Comparison of ENCODE assay signal across 8 cellular contexts in genomic region chr1:168224991-168225390, GRCh38. TPM values are rescaled to one million over a fixed set of nuclear protein-coding genes. Genes with fewer than 3 reads are reported as not detected.
DNase-seq lines count a peak whose midpoint lies in the region; ATAC-seq, FAIRE-seq and TF ChIP-seq lines count a peak whose summit lies in the region.

No MANE protein-coding gene starts in this region.

- H3K9me3 Mint-ChIP-seq in astrocyte (ENCODE audit: unreplicated experiment), result peaks cover 6% of the 10 kb centered on the region
- H3K9me3 Mint-ChIP-seq in naive thymus-derived CD4-positive, alpha-beta T cell, result peaks cover 0 to 7% (median 0%) of the 10 kb centered on the region in 11 donors

- H3K79me2 ChIP-seq in astrocyte (ENCODE audit: insufficient read depth, low read length), result peaks cover 41% of the 10 kb centered on the region

- H3K36me3 ChIP-seq in BLaER1 treated with 17β-estradiol and CSF1 and Interleukin-3, amounts not matched to agents 10 nM and 100 nM, result peaks cover 5 to 8% (median 7%) of the 10 kb centered on the region in 11 experiments; a peak in 21 of 22 replicates
- no peaks in the 10 kb centered on the region for H3K36me3 ChIP-seq in HUES48 (ENCODE audit: control insufficient read depth, insufficient read depth, low read length)
- no peaks in the 10 kb centered on the region for H3K36me3 ChIP-seq in astrocyte (ENCODE audit: insufficient read depth, low read length)
- H3K36me3 ChIP-seq in naive thymus-derived CD4-positive, alpha-beta T cell (ENCODE audit: control insufficient read depth in 2 of 3, insufficient read depth in 3 of 3, low read length in 3 of 3), result peaks cover 0 to 8% (median 0%) of the 10 kb centered on the region in 3 experiments

- DNase-seq in astrocyte (ENCODE audit: low read depth), result no peak
- DNase-seq in naive thymus-derived CD4-positive, alpha-beta T cell, result no peak
- DNase-seq in DMS79 (lab: John Stamatoyannopoulos, UW), result no peak
- DNase-seq in epidermal melanocyte (ENCODE audit: insufficient read length, low spot score), result no peak

- H3K27ac Mint-ChIP-seq in astrocyte (ENCODE audit: unreplicated experiment), result peak overlapping the region; percentile 81
- H3K27ac Mint-ChIP-seq in naive thymus-derived CD4-positive, alpha-beta T cell, result peak overlapping the region in 8 of 9 donors; percentile 32 to 91 (median 83)

- H3K4me2 ChIP-seq in BLaER1 treated with 17β-estradiol and CSF1 and Interleukin-3, amounts not matched to agents 10 nM and 100 nM, result peak overlapping the region; percentile 75 to 96 (median 92)
- peak overlapping the region; percentile 95 for H3K4me2 ChIP-seq in astrocyte (ENCODE audit: low read length)

- H2AFZ ChIP-seq in astrocyte (ENCODE audit: low read depth, low read length), result no peak overlapping the region

- peaks cover 6% of the 10 kb centered on the region for H3K36me3 Mint-ChIP-seq in astrocyte (ENCODE audit: low read depth, unreplicated experiment)
- H3K36me3 Mint-ChIP-seq in naive thymus-derived CD4-positive, alpha-beta T cell, result peaks cover 0 to 29% (median 6%) of the 10 kb centered on the region in 5 donors

- peaks cover 23 to 39% (median 28%) of the 10 kb centered on the region in 11 experiments for H4K20me1 ChIP-seq in BLaER1 treated with 17β-estradiol and CSF1 and Interleukin-3, amounts not matched to agents 10 nM and 100 nM
- peaks cover 20% of the 10 kb centered on the region for H4K20me1 ChIP-seq in astrocyte (ENCODE audit: insufficient read depth, low read length)

- peaks cover 4% of the 10 kb centered on the region for H3K27me3 Mint-ChIP-seq in astrocyte (ENCODE audit: low read depth, unreplicated experiment)
- peaks cover 0 to 7% (median 4%) of the 10 kb centered on the region in 5 donors for H3K27me3 Mint-ChIP-seq in naive thymus-derived CD4-positive, alpha-beta T cell

- no peak for TF ChIP-seq CTCF in astrocyte (IDR thresholded peaks at IDR 0.05; ENCODE audit: insufficient read depth, low read depth, low read length)

- peak overlapping the region; percentile 90 for H3K4me3 Mint-ChIP-seq in astrocyte (ENCODE audit: unreplicated experiment)
- peak overlapping the region; percentile 91 to 98 (median 95) for H3K4me3 Mint-ChIP-seq in naive thymus-derived CD4-positive, alpha-beta T cell

- H3K4me3 ChIP-seq in BLaER1 treated with 17β-estradiol and CSF1 and Interleukin-3, amounts not matched to agents 10 nM and 100 nM, result peak overlapping the region; percentile 79 to 99 (median 95); a peak in 18 of 20 replicates
- H3K4me3 ChIP-seq in HUES48 (ENCODE audit: low read depth, low read length) (peak overlapping the region; percentile 93; the same call in 1 of the 2 replicates), astrocyte (ENCODE audit: insufficient read depth, low read depth, low read length) (no peak overlapping the region)
- H3K4me3 ChIP-seq in naive thymus-derived CD4-positive, alpha-beta T cell (ENCODE audit: low read length), result peak overlapping the region; percentile 88

- H3K27ac ChIP-seq in BLaER1 treated with 17β-estradiol and CSF1 and Interleukin-3, amounts not matched to agents 10 nM and 100 nM, result peak overlapping the region; percentile 85 to 98 (median 92); a peak in 20 of 22 replicates
- no peak overlapping the region for H3K27ac ChIP-seq in HUES48 (ENCODE audit: low read depth, low read length)
- no peak overlapping the region for H3K27ac ChIP-seq in astrocyte (ENCODE audit: low read depth, low read length)
- no peak overlapping the region for H3K27ac ChIP-seq in naive thymus-derived CD4-positive, alpha-beta T cell (ENCODE audit: low read depth, low read length)

- no peaks in the 10 kb centered on the region for H3K27me3 ChIP-seq in BLaER1 treated with 17β-estradiol and CSF1 and Interleukin-3, amounts not matched to agents 10 nM and 100 nM
- peaks cover 3% of the 10 kb centered on the region; the same call in 1 of the 2 replicates for H3K27me3 ChIP-seq in HUES48 (ENCODE audit: control insufficient read depth, insufficient read depth, low read length)
- H3K27me3 ChIP-seq in astrocyte (ENCODE audit: insufficient read depth, low read length), result no peaks in the 10 kb centered on the region
- no peaks in the 10 kb centered on the region for H3K27me3 ChIP-seq in naive thymus-derived CD4-positive, alpha-beta T cell (ENCODE audit: control insufficient read depth in 2 of 2, insufficient read depth in 2 of 2, low read length in 2 of 2)

- H3K9me3 ChIP-seq in BLaER1 treated with 17β-estradiol and CSF1 and Interleukin-3, amounts not matched to agents 10 nM and 100 nM (replicated peaks in 1 of 11), result peaks cover 0 to 6% (median 3%) of the 10 kb centered on the region in 11 experiments; a peak in 5 of 22 replicates
- H3K9me3 ChIP-seq in HUES48 (ENCODE audit: control insufficient read depth, insufficient read depth, low read length) (peaks cover 3% of the 10 kb centered on the region; the same call in 1 of the 2 replicates), astrocyte (ENCODE audit: insufficient read depth, low read depth, low read length) (peaks cover 4% of the 10 kb centered on the region)
- H3K9me3 ChIP-seq in naive thymus-derived CD4-positive, alpha-beta T cell (ENCODE audit: control insufficient read depth in 2 of 3, low read length in 3 of 3), result no peaks in the 10 kb centered on the region

- peaks cover 38 to 48% (median 44%) of the 10 kb centered on the region in 10 experiments for H3K4me1 ChIP-seq in BLaER1 treated with 17β-estradiol and CSF1 and Interleukin-3, amounts not matched to agents 10 nM and 100 nM
- H3K4me1 ChIP-seq in HUES48 (ENCODE audit: control insufficient read depth, insufficient read depth, low read length), result 0 out of 2 replicates have a peak, but pooled peaks cover 8% of the 10 kb centered on the region
- peaks cover 28% of the 10 kb centered on the region for H3K4me1 ChIP-seq in astrocyte (ENCODE audit: insufficient read depth, low read length)
- peaks cover 14 to 15% of the 10 kb centered on the region in 2 donors for H3K4me1 ChIP-seq in naive thymus-derived CD4-positive, alpha-beta T cell (ENCODE audit: control insufficient read depth in 2 of 2, insufficient read depth in 2 of 2, low read length in 2 of 2)

- no peak for FAIRE-seq in astrocyte (lab: Jason Lieb, UNC)

- POLR2A ChIA-PET in naive thymus-derived CD4-positive, alpha-beta T cell (lab: Charles Lee), result interaction anchor here (0.6 kb wide), 1 partner anchor 287 kb away, joined by 3 read pairs; no protein-coding TSS in a partner anchor

- intact Hi-C loops in naive thymus-derived CD4-positive, alpha-beta T cell (cut with micrococcal nuclease), result loop anchor here (1.0 to 10.0 kb wide), 7 partner anchors 47 to 1487 kb away; partner anchors contain the start of genes DCAF6 (in 2 of the 2), MPC2 (in 2 of the 2), NME7 (in 2 of the 2) and ATP1B1 (in 1 of the 2)

- H3K4me1 Mint-ChIP-seq in astrocyte (ENCODE audit: low read depth, unreplicated experiment), result peaks cover 27% of the 10 kb centered on the region
- H3K4me1 Mint-ChIP-seq in naive thymus-derived CD4-positive, alpha-beta T cell, result peaks cover 27 to 53% (median 41%) of the 10 kb centered on the region in 7 donors

- H3K9ac ChIP-seq in BLaER1 treated with 17β-estradiol and CSF1 and Interleukin-3, amounts not matched to agents 10 nM and 100 nM, result peak overlapping the region; percentile 88 to 98 (median 96); a peak in 19 of 22 replicates
- H3K9ac ChIP-seq in HUES48 (ENCODE audit: low read depth, low read length) (no peak overlapping the region), astrocyte (ENCODE audit: low read length) (no peak overlapping the region)

- no peak for ATAC-seq in naive thymus-derived CD4-positive, alpha-beta T cell
- ATAC-seq in HG02973 (IDR thresholded peaks at IDR 0.05; ENCODE audit: unreplicated experiment), result no peak
- no peak for ATAC-seq in HG02763 (IDR thresholded peaks at IDR 0.05; ENCODE audit: unreplicated experiment)

- CTCF ChIA-PET in naive thymus-derived CD4-positive, alpha-beta T cell (lab: Charles Lee), result no interaction called here

RNA-seq across cellular contexts. Expression of gene SFT2D2, which starts 0.8 kb away (rescaled TPM):
- total RNA-seq in astrocyte, result 69.0 and 73.4 TPM in 2 replicates
- total RNA-seq in naive thymus-derived CD4-positive, alpha-beta T cell, result 10 to 100 TPM; 46.9 to 79.8 (median 51.3) TPM
- 10 to 100 TPM; 35.9 to 42.6 TPM for polyA plus RNA-seq in naive thymus-derived CD4-positive, alpha-beta T cell

RNA-seq across cellular contexts. Expression of gene TIPRL, which starts 46.2 kb away (rescaled TPM):
- 34.4 and 37.4 TPM in 2 replicates for total RNA-seq in astrocyte
- 10 to 100 TPM; 17.2 to 41.2 (median 23.5) TPM for total RNA-seq in naive thymus-derived CD4-positive, alpha-beta T cell
- 10 to 100 TPM; 22.9 to 44.9 TPM for polyA plus RNA-seq in naive thymus-derived CD4-positive, alpha-beta T cell

RNA-seq across cellular contexts. Expression of gene TBX19, which starts 55.7 kb away (rescaled TPM):
- 1.1 and 1.9 TPM in 2 replicates for total RNA-seq in astrocyte
- total RNA-seq in naive thymus-derived CD4-positive, alpha-beta T cell, result 1 to 10 TPM; 1.8 to 4.5 (median 3.8) TPM
- 1 to 10 TPM; 1.1 to 2.2 TPM for polyA plus RNA-seq in naive thymus-derived CD4-positive, alpha-beta T cell

Comparison
In these comparisons a context has a peak if more than half of its experiments do, and no peak if none do; other contexts are left out.
1. H3K27ac ChIP-seq: peak in BLaER1 treated with 17β-estradiol and CSF1 and Interleukin-3, amounts not matched to agents 10 nM and 100 nM (11 of 11); none in HUES48 (single experiment), astrocyte (single experiment) and naive thymus-derived CD4-positive, alpha-beta T cell (single experiment).
2. H3K9ac ChIP-seq: peak in BLaER1 treated with 17β-estradiol and CSF1 and Interleukin-3, amounts not matched to agents 10 nM and 100 nM (11 of 11); none in HUES48 (single experiment) and astrocyte (single experiment).